In the genomic region with DNA sequence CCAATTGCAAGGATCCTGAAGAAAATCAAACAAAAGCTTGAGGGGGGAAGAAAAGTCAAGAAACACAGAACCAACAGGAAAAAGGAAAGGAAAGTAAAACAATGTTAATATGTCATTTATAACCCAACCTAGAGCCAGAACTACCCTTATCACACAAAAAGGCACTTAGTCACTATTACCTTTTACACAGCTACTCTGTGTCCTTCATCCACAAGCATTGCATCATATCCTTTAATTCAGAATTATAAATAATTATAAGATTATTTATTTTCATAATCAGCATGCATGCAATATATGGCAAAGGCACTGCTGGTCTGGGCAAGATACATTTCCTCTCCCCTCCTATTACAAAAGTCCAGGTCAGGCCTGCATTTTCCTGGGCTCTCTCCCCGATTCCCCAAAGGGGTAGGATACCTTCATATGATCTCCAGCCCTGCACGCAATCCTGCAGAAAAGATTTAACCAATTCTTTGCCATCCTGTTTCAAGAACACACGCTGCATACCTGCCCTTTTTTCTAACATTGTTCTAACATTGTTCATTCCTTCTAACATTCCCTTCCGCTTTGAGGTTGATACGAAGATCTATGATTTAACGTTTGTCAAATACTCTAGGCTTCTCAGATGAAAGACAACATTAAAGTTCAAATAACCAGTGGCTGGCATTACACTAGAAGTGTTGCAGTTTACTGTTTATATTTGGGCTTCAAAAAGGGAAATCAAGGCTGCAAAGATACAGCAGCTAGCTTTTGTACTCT, we compare ENCODE assay signal across 17 cellular contexts. TPM values are rescaled to one million over a fixed set of nuclear protein-coding genes. Genes with fewer than 3 reads are reported as not detected.
DNase-seq lines count a peak whose midpoint lies in the region; ATAC-seq and TF ChIP-seq lines count a peak whose summit lies in the region.
"Had no signal": no experiment of that assay in that cellular context is flagged by ENCODE, and none has a peak within 500 bp of the region (broad histone marks: within the 10 kb centered on the region; RNA-seq: fewer than 3 reads in every experiment).

No MANE protein-coding gene starts in this region.

- H3K9ac ChIP-seq in IMR-90 (ENCODE audit: low read depth, low read length) = no peak overlapping the region
- no peak overlapping the region for H3K9ac ChIP-seq in MM.1S (ENCODE audit: low read length)
- H3K9ac ChIP-seq: BLaER1 had no signal

- no peak for TF ChIP-seq RAD21 in IMR-90 (IDR thresholded peaks at IDR 0.05; ENCODE audit: low read length)

- POLR2A ChIA-PET in IMR-90 (lab: Charles Lee; ENCODE audit: unreplicated experiment) = no interaction called here

- BruUV-seq in IMR-90 (replicated peaks; lab: Mats Ljungman, UMichigan) = no TSS peak

- WGBS in IMR-90 (ENCODE audit: extremely low coverage in 2 of 2, insufficient read length in 1 of 2), 2 experiments = 73% methylated on average over 3 of the region's 6 CpGs; no CpG with 5 or more reads in 1 of the 2 experiments
- 46% methylated on average over 6 of the region's 6 CpGs for WGBS in suprapubic skin

- DNase-seq in IMR-90 (no peak), dermis blood vessel endothelial cell (peak; percentile 54), lung microvascular endothelial cell (ENCODE audit: low read depth in 2 of 2) (peak; percentile 41 to 46), suprapubic skin (ENCODE audit: low spot score in 2 of 2) (no peak), COLO829 (ENCODE audit: low spot score) (no peak), MM.1S (no peak), 8988T (no peak)
- DNase-seq in activated CD4-positive, alpha-beta T cell treated with anti-CD3 and anti-CD28 coated beads, Interleukin-2, amount 50 U/mL, for 48 hours = no peak
- DNase-seq: activated CD4-positive, alpha-beta memory T cell treated with anti-CD3 and anti-CD28 coated beads, Interleukin-2, amount 10 ng/mL, durations not matched to agents 7 days and 5 days; activated naive CD8-positive, alpha-beta T cell treated with anti-CD3 and anti-CD28 coated beads, Interleukin-2, amount 50 U/mL, for 24 hours; cerebellar nuclear complex; erythroblast; heart left ventricle; Kasumi-1; kidney had no signal

- H3K27ac ChIP-seq in IMR-90 (ENCODE audit: insufficient read depth, low read length) = no peak overlapping the region
- H3K27ac ChIP-seq in suprapubic skin = no peak overlapping the region
- no peak overlapping the region for H3K27ac ChIP-seq in MM.1S (ENCODE audit: low read length)
- H3K27ac ChIP-seq: BLaER1, HL-60 had no signal

- dilution Hi-C loops in IMR-90 (cut with HindIII; ENCODE audit: low sequenced_read_pairs, unreplicated experiment) = no loop called here

- H4K91ac ChIP-seq in IMR-90 (ENCODE audit: insufficient read depth, low read depth, low read length) = no peak overlapping the region

- no peak overlapping the region for H4K8ac ChIP-seq in IMR-90 (ENCODE audit: low read depth in 2 of 2, low read length in 2 of 2)

- H3K4me2 ChIP-seq in IMR-90 (ENCODE audit: low read depth, low read length) = peak overlapping the region; percentile 18
- no peak overlapping the region for H3K4me2 ChIP-seq in MM.1S (ENCODE audit: low read depth, low read length)
- H3K4me2 ChIP-seq: BLaER1 had no signal

- no peaks in the 10 kb centered on the region for H3K9me2 ChIP-seq in MM.1S (replicated peaks; ENCODE audit: insufficient read depth, low read length)

- H2BK5ac ChIP-seq in IMR-90 (ENCODE audit: low read depth, low read length, poor library complexity, severe bottlenecking) = no peak overlapping the region

- intact Hi-C loops in IMR-90 (cut with micrococcal nuclease) = no loop called here

- no peak for TF ChIP-seq CTCF in IMR-90 (conservative IDR thresholded peaks at IDR 0.05; ENCODE audit: low read depth, low read length)
- no peak for TF ChIP-seq CTCF in suprapubic skin (IDR thresholded peaks at IDR 0.05)
- no peak for TF ChIP-seq CTCF in MM.1S (IDR thresholded peaks at IDR 0.05; ENCODE audit: low read length)

- peaks cover 16% of the 10 kb centered on the region for H3K9me1 ChIP-seq in IMR-90 (ENCODE audit: insufficient read depth, low read length)

- TF ChIP-seq POLR2A in IMR-90 (IDR thresholded peaks at IDR 0.05; ENCODE audit: low read depth, low read length) (no peak), suprapubic skin (IDR thresholded peaks at IDR 0.05) (no peak)

- CTCF ChIA-PET in IMR-90 (lab: Yijun Ruan, JAX) = interaction anchor here (0.6 kb wide), 1 partner anchor 13 kb away, joined by 3 read pairs; no protein-coding TSS in a partner anchor

- H2BK15ac ChIP-seq in IMR-90 (ENCODE audit: low read depth, low read length) = no peak overlapping the region

- H3K4me3 ChIP-seq in IMR-90 (ENCODE audit: insufficient read depth, low read depth, low read length) = no peak overlapping the region
- H3K4me3 ChIP-seq in suprapubic skin = peak overlapping the region; percentile 9
- H3K4me3 ChIP-seq in MM.1S (ENCODE audit: low read length) = no peak overlapping the region
- H3K4me3 ChIP-seq: BLaER1, heart left ventricle had no signal

- peaks cover 81% of the 10 kb centered on the region for H4K20me1 ChIP-seq in IMR-90 (ENCODE audit: insufficient read depth, low read length)
- H4K20me1 ChIP-seq in MM.1S (ENCODE audit: insufficient read depth, low read length) = no peaks in the 10 kb centered on the region
- H4K20me1 ChIP-seq: BLaER1 had no signal

- no peak for TF ChIP-seq EP300 in suprapubic skin (IDR thresholded peaks at IDR 0.05)

- no peak overlapping the region for H2AK5ac ChIP-seq in IMR-90 (ENCODE audit: low read depth, low read length)

- no peak overlapping the region for H2AK9ac ChIP-seq in IMR-90 (replicated peaks; ENCODE audit: low read depth, low read length, poor library complexity)

- no peak overlapping the region for H3K4ac ChIP-seq in IMR-90 (ENCODE audit: low read depth, low read length)

- H3K79me1 ChIP-seq in IMR-90 (ENCODE audit: low read depth in 1 of 2, low read length in 2 of 2) = peaks cover 0 to 75% of the 10 kb centered on the region in 2 experiments; a peak in 3 of 4 replicates

- no peak for ATAC-seq in IMR-90 (ENCODE audit: low read depth)
- ATAC-seq: activated naive CD8-positive, alpha-beta T cell treated with anti-CD3 and anti-CD28 coated beads, Interleukin-2, amount 50 U/mL, for 24 hours; heart left ventricle had no signal

- no peaks in the 10 kb centered on the region for H3K27me3 ChIP-seq in IMR-90 (ENCODE audit: control insufficient read depth, insufficient read depth, low read length)
- H3K27me3 ChIP-seq in suprapubic skin = no peaks in the 10 kb centered on the region
- 0 out of 2 replicates have a peak, but pooled peaks cover 5% of the 10 kb centered on the region for H3K27me3 ChIP-seq in MM.1S (replicated peaks; ENCODE audit: insufficient read depth, low read length)

- in situ Hi-C loops in IMR-90 (cut with MboI; ENCODE audit: low sequenced_read_pairs) = no loop called here

- H3K9me3 ChIP-seq in IMR-90 (ENCODE audit: control insufficient read depth, insufficient read depth, low read length) = no peaks in the 10 kb centered on the region
- no peaks in the 10 kb centered on the region for H3K9me3 ChIP-seq in suprapubic skin
- H3K9me3 ChIP-seq in MM.1S (replicated peaks; ENCODE audit: insufficient read depth, low read length) = no peaks in the 10 kb centered on the region
- H3K9me3 ChIP-seq: BLaER1, heart left ventricle had no signal

- H3K56ac ChIP-seq in IMR-90 (ENCODE audit: extremely low read depth, insufficient read depth, low read length) = no peak overlapping the region

- no peak overlapping the region for H4K5ac ChIP-seq in IMR-90 (ENCODE audit: low read depth, low read length)

- no peak overlapping the region for H2BK120ac ChIP-seq in IMR-90 (ENCODE audit: low read depth, low read length)

- peaks cover 5% of the 10 kb centered on the region for H3K36me3 ChIP-seq in IMR-90 (ENCODE audit: control insufficient read depth, insufficient read depth, low read length)
- H3K36me3 ChIP-seq in suprapubic skin = no peaks in the 10 kb centered on the region
- no peaks in the 10 kb centered on the region for H3K36me3 ChIP-seq in MM.1S (replicated peaks; ENCODE audit: insufficient read depth, low read length)
- H3K36me3 ChIP-seq: BLaER1, heart left ventricle had no signal

- H3K14ac ChIP-seq in IMR-90 (replicated peaks; ENCODE audit: low read depth, low read length) = no peak overlapping the region

- H2BK20ac ChIP-seq in IMR-90 (ENCODE audit: low read depth, low read length) = no peak overlapping the region

- H3K79me2 ChIP-seq in MM.1S (ENCODE audit: low read length) = no peaks in the 10 kb centered on the region

- peaks cover 6% of the 10 kb centered on the region for H3K4me1 ChIP-seq in IMR-90 (ENCODE audit: control insufficient read depth, insufficient read depth, low read length)
- peaks cover 58% of the 10 kb centered on the region for H3K4me1 ChIP-seq in suprapubic skin
- no peaks in the 10 kb centered on the region for H3K4me1 ChIP-seq in MM.1S (ENCODE audit: low read length)

- no peak overlapping the region for H3K18ac ChIP-seq in IMR-90 (ENCODE audit: low read depth, low read length)

- no peaks in the 10 kb centered on the region for H3F3A ChIP-seq in MM.1S (ENCODE audit: insufficient read depth, low read length)

- no peak overlapping the region for H2AFZ ChIP-seq in IMR-90 (replicated peaks; ENCODE audit: low read length, poor library complexity)
- no peak overlapping the region for H2AFZ ChIP-seq in MM.1S (ENCODE audit: low read length)

- H3K23ac ChIP-seq in IMR-90 (ENCODE audit: low read depth, low read length) = peak overlapping the region; percentile 17; the same call in 1 of the 2 replicates

TF ChIP-seq in IMR-90, 13 proteins besides CTCF, POLR2A, EP300 and RAD21:
- TF ChIP-seq CEBPB (IDR thresholded peaks at IDR 0.05; ENCODE audit: low read depth, low read length) (peak; percentile 76), RFX5 (IDR thresholded peaks at IDR 0.05; ENCODE audit: low read depth, low read length) (no peak), MXI1 (IDR thresholded peaks at IDR 0.05; ENCODE audit: borderline replicate concordance, low read depth, low read length) (no peak)

RNA-seq across cellular contexts. Expression of a gene that starts 4.3 kb away (rescaled TPM):
- total RNA-seq in IMR-90 (2012; rRNA removed) (31.7 and 42.8 TPM in 2 replicates), dermis blood vessel endothelial cell (73.3 and 127 TPM in 2 replicates), lung microvascular endothelial cell (57.1 and 71.8 TPM in 2 replicates), suprapubic skin (100 to 1,000 TPM in 2 of 4 donors, 10 to 100 TPM in 2; 67.9 to 159 (median 96.4) TPM)
- 21.5 and 21.8 TPM in 2 replicates for polyA plus RNA-seq in IMR-90 (2012; rRNA removed)
- 7.4 and 16.9 TPM in 2 replicates for polyA plus RNA-seq in IMR-90 (2012; cell fraction: cytosol; rRNA removed)
- polyA plus RNA-seq in IMR-90 (2012; cell fraction: nucleus; rRNA removed; ENCODE audit: low replicate concordance) = 21.6 and 26.1 TPM in 2 replicates

RNA-seq across cellular contexts. Expression of a gene that starts 55.9 kb away (rescaled TPM):
- total RNA-seq in IMR-90 (2012; rRNA removed) (51.8 and 80.0 TPM in 2 replicates), dermis blood vessel endothelial cell (22.3 and 123 TPM in 2 replicates), lung microvascular endothelial cell (6.0 and 17.7 TPM in 2 replicates), suprapubic skin (1 to 10 TPM; 5.0 to 7.8 (median 5.9) TPM)
- polyA plus RNA-seq in IMR-90 (2012; rRNA removed) = 17.4 and 20.9 TPM in 2 replicates
- polyA plus RNA-seq in IMR-90 (2012; cell fraction: cytosol; rRNA removed) = 1.3 and 2.8 TPM in 2 replicates
- 1.9 and 10.4 TPM in 2 replicates for polyA plus RNA-seq in IMR-90 (2012; cell fraction: nucleus; rRNA removed; ENCODE audit: low replicate concordance)

Comparison
In these comparisons a context has a peak if more than half of its experiments do, and no peak if none do; other contexts are left out.
1. DNase-seq: peak in dermis blood vessel endothelial cell (single experiment) and lung microvascular endothelial cell (2 of 2); none in IMR-90 (single experiment), suprapubic skin (0 of 2), COLO829 (single experiment), MM.1S (single experiment), 8988T (single experiment) and activated CD4-positive, alpha-beta T cell treated with anti-CD3 and anti-CD28 coated beads, Interleukin-2, amount 50 U/mL, for 48 hours (0 of 2).